In the genomic region with DNA sequence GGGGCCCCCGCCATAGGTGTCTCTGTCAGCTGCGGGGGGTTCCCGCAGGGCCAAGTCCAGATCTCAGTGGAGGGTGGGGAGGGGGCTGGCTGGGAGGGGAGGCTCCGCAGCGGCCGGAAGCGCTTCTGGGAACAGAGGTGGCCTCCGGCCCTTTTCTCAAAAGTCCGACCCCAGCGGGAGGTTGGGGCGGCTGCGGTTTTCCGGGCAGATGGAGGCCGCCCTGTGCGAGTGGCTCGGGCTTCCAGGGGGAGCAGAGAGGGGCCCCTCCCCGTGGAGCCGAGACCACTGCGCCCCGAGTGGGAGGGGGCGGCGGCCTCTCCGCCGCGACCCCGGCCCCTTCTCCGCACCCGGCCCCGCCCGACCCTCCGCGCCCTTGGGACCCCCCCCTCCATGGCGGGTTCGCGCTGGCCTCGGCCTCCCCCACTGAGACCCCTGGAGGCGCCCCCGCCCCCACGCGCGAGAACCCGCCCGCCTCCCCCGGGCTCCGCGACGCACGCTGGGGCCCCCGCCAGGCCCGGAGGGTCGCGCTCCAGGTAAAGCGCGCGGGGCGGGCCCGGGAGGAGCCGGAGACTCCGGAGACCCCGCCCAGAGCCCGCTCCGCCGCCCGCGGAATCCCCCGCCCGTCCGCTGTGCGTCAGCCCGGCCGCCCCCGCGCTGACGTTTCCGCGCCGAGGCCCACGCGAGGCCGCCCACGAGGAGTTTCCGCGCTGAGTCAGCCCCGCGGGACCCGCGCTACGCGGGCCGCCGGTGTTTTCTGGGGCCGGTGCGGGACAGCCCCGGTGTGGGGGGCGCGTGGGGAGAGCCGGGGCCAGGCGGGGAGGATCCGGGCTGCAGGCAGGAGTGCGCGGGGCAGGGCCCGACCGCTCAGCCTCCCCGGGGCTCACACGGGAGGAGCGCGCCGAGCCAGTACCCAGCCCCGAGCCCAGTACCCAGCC, we compare ENCODE assay signal across 8 cellular contexts.
DNase-seq lines count a peak whose midpoint lies in the region; ATAC-seq and TF ChIP-seq lines count a peak whose summit lies in the region.

No MANE protein-coding gene starts in this region.

- no peaks in the 10 kb centered on the region for H3K36me3 ChIP-seq in neuron (ENCODE audit: insufficient read depth, low read length)

- H3K4me3 ChIP-seq in epithelial cell of esophagus (ENCODE audit: low read length) (no peak overlapping the region), neuron (ENCODE audit: low read length) (peak overlapping the region; percentile 21)

- TF ChIP-seq CTCF in GM13976 (IDR thresholded peaks at IDR 0.05; ENCODE audit: borderline replicate concordance, control extremely low read depth, extremely low read depth, insufficient read depth, missing control alignments): no peak
- TF ChIP-seq CTCF in epithelial cell of esophagus (IDR thresholded peaks at IDR 0.05; ENCODE audit: insufficient read depth, low read depth, low read length, missing control alignments): no peak

- H3K27me3 ChIP-seq in neuron (ENCODE audit: insufficient read depth, low read length): peaks cover 35% of the 10 kb centered on the region

- no peaks in the 10 kb centered on the region for H3K9me3 ChIP-seq in neuron (ENCODE audit: low read length)

- H2AFZ ChIP-seq in neuron (ENCODE audit: low read depth, low read length): no peak overlapping the region

- in situ Hi-C loops in GM13976 (cut with MboI; ENCODE audit: low sequenced_read_pairs, unreplicated experiment): no loop called here

- DNase-seq in GM13976 (ENCODE audit: low spot score) (peak; percentile 90), NCI-H1105 treated with DMSO at 0.1 percent for 48 hours (lab: John Stamatoyannopoulos, UW) (peak; percentile 9), epithelial cell of esophagus (ENCODE audit: low read depth) (peak; percentile 55), stromal cell of bone marrow (ENCODE audit: low read depth) (peak; percentile 28), pons (ENCODE audit: low spot score) (no peak)
- peak; percentile 96 for DNase-seq in activated CD8-positive, alpha-beta memory T cell treated with anti-CD3 and anti-CD28 coated beads for 24 hours

- no peak for ATAC-seq in GM19328 (IDR thresholded peaks at IDR 0.05; ENCODE audit: unreplicated experiment)

- peaks cover 4% of the 10 kb centered on the region for H3K4me1 ChIP-seq in neuron (ENCODE audit: insufficient read depth, low read length)
